In genomic region chr1:167216809-167217208, GRCh38 we compare ENCODE assay signal across 22 cellular contexts.
"Had no signal": no experiment of that assay in that cellular context is flagged by ENCODE, and none has a peak within 500 bp of the region (broad histone marks: within the 10 kb centered on the region; RNA-seq: fewer than 3 reads in every experiment).

No MANE protein-coding gene starts in this region.

- H3K79me2 ChIP-seq: hepatocyte had no signal

- ATAC-seq: foreskin keratinocyte; gastroesophageal sphincter; heart left ventricle; left cardiac atrium; left lung; left ventricle myocardium superior; lower lobe of right lung; naive thymus-derived CD4-positive, alpha-beta T cell had no signal

- H3K4me3 ChIP-seq: coronary artery, dorsolateral prefrontal cortex, esophagus muscularis mucosa, gastroesophageal sphincter, heart left ventricle, hepatocyte, left lung, lower lobe of right lung had no signal

- H3K4me2 ChIP-seq: hepatocyte had no signal

- H3K27ac ChIP-seq: coronary artery, dorsolateral prefrontal cortex, esophagus muscularis mucosa, foreskin keratinocyte, gastroesophageal sphincter, heart left ventricle, hepatocyte, left lung, lower lobe of right lung had no signal

- H3K9me3 ChIP-seq: esophagus muscularis mucosa, gastroesophageal sphincter, left lung, lower lobe of right lung had no signal

- H3K27me3 ChIP-seq: dorsolateral prefrontal cortex, esophagus muscularis mucosa, foreskin keratinocyte, gastroesophageal sphincter, heart left ventricle, hepatocyte, left lung had no signal

- FAIRE-seq: colon, endothelial cell of umbilical vein, frontal cortex, islet of Langerhans, keratinocyte had no signal

- H2AFZ ChIP-seq: hepatocyte had no signal

- DNase-seq: dermis blood vessel endothelial cell; dorsolateral prefrontal cortex; effector CD4-positive, alpha-beta T cell; effector memory CD4-positive, alpha-beta T cell; foreskin keratinocyte; heart left ventricle; left cardiac atrium; left lung; left ventricle myocardium superior; lower lobe of right lung; mesenchymal stem cell; midbrain; naive thymus-derived CD4-positive, alpha-beta T cell had no signal

- H3K36me3 ChIP-seq: esophagus muscularis mucosa, gastroesophageal sphincter, heart left ventricle, left lung, lower lobe of right lung had no signal
